Comparison of ENCODE assay signal across 3 cellular contexts in genomic region chr3:87329065-87329464, GRCh38.
TF ChIP-seq lines count a peak whose summit lies in the region.

No MANE protein-coding gene starts in this region.

TF ChIP-seq in A549, 52 proteins besides CTCF, POLR2A, EP300 and RAD21:
- TF ChIP-seq, protein P1, sequence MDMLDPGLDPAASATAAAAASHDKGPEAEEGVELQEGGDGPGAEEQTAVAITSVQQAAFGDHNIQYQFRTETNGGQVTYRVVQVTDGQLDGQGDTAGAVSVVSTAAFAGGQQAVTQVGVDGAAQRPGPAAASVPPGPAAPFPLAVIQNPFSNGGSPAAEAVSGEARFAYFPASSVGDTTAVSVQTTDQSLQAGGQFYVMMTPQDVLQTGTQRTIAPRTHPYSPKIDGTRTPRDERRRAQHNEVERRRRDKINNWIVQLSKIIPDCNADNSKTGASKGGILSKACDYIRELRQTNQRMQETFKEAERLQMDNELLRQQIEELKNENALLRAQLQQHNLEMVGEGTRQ (IDR thresholded peaks at IDR 0.05) = no peak
- TF ChIP-seq RFX5 (IDR thresholded peaks at IDR 0.05) = no peak
- peak; percentile 96 for TF ChIP-seq MAFK (IDR thresholded peaks at IDR 0.05; ENCODE audit: partially characterized antibody)
TF ChIP-seq in A549: peak in this region for 1.

TF ChIP-seq in IMR-90, 13 proteins besides CTCF, POLR2A, EP300 and RAD21:
- TF ChIP-seq RFX5 (IDR thresholded peaks at IDR 0.05; ENCODE audit: low read depth, low read length) (no peak), MAFK (IDR thresholded peaks at IDR 0.05; ENCODE audit: low read depth, low read length) (peak; percentile 96)

TF ChIP-seq in K562, 482 proteins besides CTCF, POLR2A, EP300 and RAD21:
- no peak for TF ChIP-seq ZC3H4 (CRISPR knock-in tag; IDR thresholded peaks at IDR 0.05; ENCODE audit: borderline replicate concordance)
- no peak for TF ChIP-seq MCM7 (IDR thresholded peaks at IDR 0.05)
- TF ChIP-seq NCOA1 (IDR thresholded peaks at IDR 0.05; ENCODE audit: low read depth) = no peak
- TF ChIP-seq GATA2 (CRISPR knock-in tag; IDR thresholded peaks at IDR 0.05) = no peak
- TF ChIP-seq MAFK (IDR thresholded peaks at IDR 0.05; ENCODE audit: low read length) = peak; percentile 85
- peak; percentile 73 for TF ChIP-seq MAFG (tag; conservative IDR thresholded peaks at IDR 0.05)
- TF ChIP-seq C11orf30 (IDR thresholded peaks at IDR 0.05; ENCODE audit: low read depth) = peak; percentile 74
- TF ChIP-seq YBX1 (IDR thresholded peaks at IDR 0.05) = no peak
- TF ChIP-seq EWSR1 (IDR thresholded peaks at IDR 0.05; ENCODE audit: borderline replicate concordance, low read depth, partially characterized antibody) = no peak
- peak; percentile 89 for TF ChIP-seq ZNF316 (IDR thresholded peaks at IDR 0.05)
- no peak for TF ChIP-seq CBX5 (IDR thresholded peaks at IDR 0.05; ENCODE audit: borderline replicate concordance, low read depth)
- TF ChIP-seq ILF3 (IDR thresholded peaks at IDR 0.05; ENCODE audit: borderline replicate concordance) = no peak
- no peak for TF ChIP-seq ZNF507 (tag; conservative IDR thresholded peaks at IDR 0.05)
- TF ChIP-seq MAFF (IDR thresholded peaks at IDR 0.05; ENCODE audit: low read length) = peak; percentile 82
- TF ChIP-seq, protein P2, sequence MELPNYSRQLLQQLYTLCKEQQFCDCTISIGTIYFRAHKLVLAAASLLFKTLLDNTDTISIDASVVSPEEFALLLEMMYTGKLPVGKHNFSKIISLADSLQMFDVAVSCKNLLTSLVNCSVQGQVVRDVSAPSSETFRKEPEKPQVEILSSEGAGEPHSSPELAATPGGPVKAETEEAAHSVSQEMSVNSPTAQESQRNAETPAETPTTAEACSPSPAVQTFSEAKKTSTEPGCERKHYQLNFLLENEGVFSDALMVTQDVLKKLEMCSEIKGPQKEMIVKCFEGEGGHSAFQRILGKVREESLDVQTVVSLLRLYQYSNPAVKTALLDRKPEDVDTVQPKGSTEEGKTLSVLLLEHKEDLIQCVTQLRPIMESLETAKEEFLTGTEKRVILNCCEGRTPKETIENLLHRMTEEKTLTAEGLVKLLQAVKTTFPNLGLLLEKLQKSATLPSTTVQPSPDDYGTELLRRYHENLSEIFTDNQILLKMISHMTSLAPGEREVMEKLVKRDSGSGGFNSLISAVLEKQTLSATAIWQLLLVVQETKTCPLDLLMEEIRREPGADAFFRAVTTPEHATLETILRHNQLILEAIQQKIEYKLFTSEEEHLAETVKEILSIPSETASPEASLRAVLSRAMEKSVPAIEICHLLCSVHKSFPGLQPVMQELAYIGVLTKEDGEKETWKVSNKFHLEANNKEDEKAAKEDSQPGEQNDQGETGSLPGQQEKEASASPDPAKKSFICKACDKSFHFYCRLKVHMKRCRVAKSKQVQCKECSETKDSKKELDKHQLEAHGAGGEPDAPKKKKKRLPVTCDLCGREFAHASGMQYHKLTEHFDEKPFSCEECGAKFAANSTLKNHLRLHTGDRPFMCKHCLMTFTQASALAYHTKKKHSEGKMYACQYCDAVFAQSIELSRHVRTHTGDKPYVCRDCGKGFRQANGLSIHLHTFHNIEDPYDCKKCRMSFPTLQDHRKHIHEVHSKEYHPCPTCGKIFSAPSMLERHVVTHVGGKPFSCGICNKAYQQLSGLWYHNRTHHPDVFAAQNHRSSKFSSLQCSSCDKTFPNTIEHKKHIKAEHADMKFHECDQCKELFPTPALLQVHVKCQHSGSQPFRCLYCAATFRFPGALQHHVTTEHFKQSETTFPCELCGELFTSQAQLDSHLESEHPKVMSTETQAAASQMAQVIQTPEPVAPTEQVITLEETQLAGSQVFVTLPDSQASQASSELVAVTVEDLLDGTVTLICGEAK (IDR thresholded peaks at IDR 0.05) = no peak
- TF ChIP-seq, protein P2 (CRISPR knock-in tag; IDR thresholded peaks at IDR 0.05) = no peak
